In the genomic region with DNA sequence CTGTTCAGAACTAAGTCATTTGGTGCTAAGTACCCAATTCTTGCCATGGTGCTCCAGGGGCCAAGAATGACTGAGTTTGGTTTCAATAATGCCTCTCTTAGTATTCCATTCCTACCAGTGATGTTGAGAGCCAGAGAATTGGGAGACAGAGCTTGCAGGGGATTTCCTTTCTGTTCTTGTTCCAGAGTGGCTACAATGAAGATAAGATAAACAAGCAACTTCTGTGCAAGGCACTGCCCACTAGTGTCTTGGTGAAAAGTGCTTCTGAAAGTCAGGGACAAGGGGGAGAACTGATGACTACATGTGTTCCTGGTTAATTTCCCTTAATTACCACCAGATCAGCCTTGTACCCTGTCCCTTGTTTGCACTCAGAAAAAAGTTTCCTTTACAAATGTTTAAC, we compare ENCODE assay signal across 1 cellular context.
TF ChIP-seq lines count a peak whose summit lies in the region.

No MANE protein-coding gene starts in this region.

TF ChIP-seq in H1, 55 proteins besides CTCF, POLR2A, EP300 and RAD21 (continued from another document):
- TF ChIP-seq, protein P1, sequence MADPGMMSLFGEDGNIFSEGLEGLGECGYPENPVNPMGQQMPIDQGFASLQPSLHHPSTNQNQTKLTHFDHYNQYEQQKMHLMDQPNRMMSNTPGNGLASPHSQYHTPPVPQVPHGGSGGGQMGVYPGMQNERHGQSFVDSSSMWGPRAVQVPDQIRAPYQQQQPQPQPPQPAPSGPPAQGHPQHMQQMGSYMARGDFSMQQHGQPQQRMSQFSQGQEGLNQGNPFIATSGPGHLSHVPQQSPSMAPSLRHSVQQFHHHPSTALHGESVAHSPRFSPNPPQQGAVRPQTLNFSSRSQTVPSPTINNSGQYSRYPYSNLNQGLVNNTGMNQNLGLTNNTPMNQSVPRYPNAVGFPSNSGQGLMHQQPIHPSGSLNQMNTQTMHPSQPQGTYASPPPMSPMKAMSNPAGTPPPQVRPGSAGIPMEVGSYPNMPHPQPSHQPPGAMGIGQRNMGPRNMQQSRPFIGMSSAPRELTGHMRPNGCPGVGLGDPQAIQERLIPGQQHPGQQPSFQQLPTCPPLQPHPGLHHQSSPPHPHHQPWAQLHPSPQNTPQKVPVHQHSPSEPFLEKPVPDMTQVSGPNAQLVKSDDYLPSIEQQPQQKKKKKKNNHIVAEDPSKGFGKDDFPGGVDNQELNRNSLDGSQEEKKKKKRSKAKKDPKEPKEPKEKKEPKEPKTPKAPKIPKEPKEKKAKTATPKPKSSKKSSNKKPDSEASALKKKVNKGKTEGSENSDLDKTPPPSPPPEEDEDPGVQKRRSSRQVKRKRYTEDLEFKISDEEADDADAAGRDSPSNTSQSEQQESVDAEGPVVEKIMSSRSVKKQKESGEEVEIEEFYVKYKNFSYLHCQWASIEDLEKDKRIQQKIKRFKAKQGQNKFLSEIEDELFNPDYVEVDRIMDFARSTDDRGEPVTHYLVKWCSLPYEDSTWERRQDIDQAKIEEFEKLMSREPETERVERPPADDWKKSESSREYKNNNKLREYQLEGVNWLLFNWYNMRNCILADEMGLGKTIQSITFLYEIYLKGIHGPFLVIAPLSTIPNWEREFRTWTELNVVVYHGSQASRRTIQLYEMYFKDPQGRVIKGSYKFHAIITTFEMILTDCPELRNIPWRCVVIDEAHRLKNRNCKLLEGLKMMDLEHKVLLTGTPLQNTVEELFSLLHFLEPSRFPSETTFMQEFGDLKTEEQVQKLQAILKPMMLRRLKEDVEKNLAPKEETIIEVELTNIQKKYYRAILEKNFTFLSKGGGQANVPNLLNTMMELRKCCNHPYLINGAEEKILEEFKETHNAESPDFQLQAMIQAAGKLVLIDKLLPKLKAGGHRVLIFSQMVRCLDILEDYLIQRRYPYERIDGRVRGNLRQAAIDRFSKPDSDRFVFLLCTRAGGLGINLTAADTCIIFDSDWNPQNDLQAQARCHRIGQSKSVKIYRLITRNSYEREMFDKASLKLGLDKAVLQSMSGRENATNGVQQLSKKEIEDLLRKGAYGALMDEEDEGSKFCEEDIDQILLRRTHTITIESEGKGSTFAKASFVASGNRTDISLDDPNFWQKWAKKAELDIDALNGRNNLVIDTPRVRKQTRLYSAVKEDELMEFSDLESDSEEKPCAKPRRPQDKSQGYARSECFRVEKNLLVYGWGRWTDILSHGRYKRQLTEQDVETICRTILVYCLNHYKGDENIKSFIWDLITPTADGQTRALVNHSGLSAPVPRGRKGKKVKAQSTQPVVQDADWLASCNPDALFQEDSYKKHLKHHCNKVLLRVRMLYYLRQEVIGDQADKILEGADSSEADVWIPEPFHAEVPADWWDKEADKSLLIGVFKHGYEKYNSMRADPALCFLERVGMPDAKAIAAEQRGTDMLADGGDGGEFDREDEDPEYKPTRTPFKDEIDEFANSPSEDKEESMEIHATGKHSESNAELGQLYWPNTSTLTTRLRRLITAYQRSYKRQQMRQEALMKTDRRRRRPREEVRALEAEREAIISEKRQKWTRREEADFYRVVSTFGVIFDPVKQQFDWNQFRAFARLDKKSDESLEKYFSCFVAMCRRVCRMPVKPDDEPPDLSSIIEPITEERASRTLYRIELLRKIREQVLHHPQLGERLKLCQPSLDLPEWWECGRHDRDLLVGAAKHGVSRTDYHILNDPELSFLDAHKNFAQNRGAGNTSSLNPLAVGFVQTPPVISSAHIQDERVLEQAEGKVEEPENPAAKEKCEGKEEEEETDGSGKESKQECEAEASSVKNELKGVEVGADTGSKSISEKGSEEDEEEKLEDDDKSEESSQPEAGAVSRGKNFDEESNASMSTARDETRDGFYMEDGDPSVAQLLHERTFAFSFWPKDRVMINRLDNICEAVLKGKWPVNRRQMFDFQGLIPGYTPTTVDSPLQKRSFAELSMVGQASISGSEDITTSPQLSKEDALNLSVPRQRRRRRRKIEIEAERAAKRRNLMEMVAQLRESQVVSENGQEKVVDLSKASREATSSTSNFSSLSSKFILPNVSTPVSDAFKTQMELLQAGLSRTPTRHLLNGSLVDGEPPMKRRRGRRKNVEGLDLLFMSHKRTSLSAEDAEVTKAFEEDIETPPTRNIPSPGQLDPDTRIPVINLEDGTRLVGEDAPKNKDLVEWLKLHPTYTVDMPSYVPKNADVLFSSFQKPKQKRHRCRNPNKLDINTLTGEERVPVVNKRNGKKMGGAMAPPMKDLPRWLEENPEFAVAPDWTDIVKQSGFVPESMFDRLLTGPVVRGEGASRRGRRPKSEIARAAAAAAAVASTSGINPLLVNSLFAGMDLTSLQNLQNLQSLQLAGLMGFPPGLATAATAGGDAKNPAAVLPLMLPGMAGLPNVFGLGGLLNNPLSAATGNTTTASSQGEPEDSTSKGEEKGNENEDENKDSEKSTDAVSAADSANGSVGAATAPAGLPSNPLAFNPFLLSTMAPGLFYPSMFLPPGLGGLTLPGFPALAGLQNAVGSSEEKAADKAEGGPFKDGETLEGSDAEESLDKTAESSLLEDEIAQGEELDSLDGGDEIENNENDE (IDR thresholded peaks at IDR 0.05; ENCODE audit: insufficient replicate concordance, low read length): no peak
- no peak for TF ChIP-seq YY1 (IDR thresholded peaks at IDR 0.05; ENCODE audit: low read depth, low read length)
